ENCODE assay signal across 28 cellular contexts in genomic region chr2:160505236-160505635, GRCh38. TPM values are rescaled to one million over a fixed set of nuclear protein-coding genes. Genes with fewer than 3 reads are reported as not detected.
A peak's percentile ranks its signal among the peaks of the same experiment; 100 is the strongest.
DNase-seq lines count a peak whose midpoint lies in the region; ATAC-seq, FAIRE-seq and TF ChIP-seq lines count a peak whose summit lies in the region.
"Had no signal": no experiment of that assay in that cellular context is flagged by ENCODE, and none has a peak within 500 bp of the region (broad histone marks: within the 10 kb centered on the region; RNA-seq: fewer than 3 reads in every experiment).

No MANE protein-coding gene starts in this region.

- 62 to 72% methylated on average over 5 of the region's 5 CpGs for WGBS in upper lobe of left lung, 2 donors

- H3K27ac Mint-ChIP-seq in MCF 10A (ENCODE audit: low read depth, unreplicated experiment): no peak overlapping the region
- peak overlapping the region; percentile 50 for H3K27ac Mint-ChIP-seq in astrocyte (ENCODE audit: unreplicated experiment)
- H3K27ac Mint-ChIP-seq: activated naive CD8-positive, alpha-beta T cell treated with anti-CD3 and anti-CD28 coated beads, Interleukin-2, amount 50 U/mL, for 24 hours; activated T-cell treated with anti-CD3 and anti-CD28 coated beads, Interleukin-2, amount 50 U/mL, for 24 hours; progenitor cell of endocrine pancreas; T-helper 1 cell treated with Interleukin-12 subunit alpha and Interleukin-12 subunit beta and Interleukin-4 antibody, amounts not matched to agents 30 μg/mL and 1 μg/mL, for 36 hours had no signal

- no peak overlapping the region for H3K9ac ChIP-seq in astrocyte (ENCODE audit: low read length)
- no peak overlapping the region for H3K9ac ChIP-seq in keratinocyte (ENCODE audit: control insufficient read depth, extremely low read depth, insufficient read depth, low read length)
- H3K9ac ChIP-seq: BLaER1 had no signal

- no peaks in the 10 kb centered on the region for H3K79me2 ChIP-seq in astrocyte (ENCODE audit: insufficient read depth, low read length)
- H3K79me2 ChIP-seq in keratinocyte (ENCODE audit: control insufficient read depth, insufficient read depth, low read length): no peaks in the 10 kb centered on the region

- BruUV-seq in MCF 10A (replicated peaks; lab: Mats Ljungman, UMichigan): no TSS peak

- H3K36me3 ChIP-seq in breast epithelium: no peaks in the 10 kb centered on the region
- no peaks in the 10 kb centered on the region for H3K36me3 ChIP-seq in astrocyte (ENCODE audit: insufficient read depth, low read length)
- no peaks in the 10 kb centered on the region for H3K36me3 ChIP-seq in keratinocyte (ENCODE audit: control insufficient read depth in 2 of 2, extremely low read depth in 1 of 2, insufficient read depth in 2 of 2, low read length in 2 of 2)
- no peaks in the 10 kb centered on the region for H3K36me3 ChIP-seq in upper lobe of left lung
- H3K36me3 ChIP-seq: BLaER1, lower lobe of right lung had no signal

- ATAC-seq in upper lobe of left lung (ENCODE audit: low FRiP score in 2 of 2): peak; percentile 30 to 52
- ATAC-seq in HG03139 (IDR thresholded peaks at IDR 0.05; ENCODE audit: unreplicated experiment): no peak
- ATAC-seq: A549; activated naive CD8-positive, alpha-beta T cell treated with anti-CD3 and anti-CD28 coated beads, Interleukin-2, amount 50 U/mL, for 24 hours had no signal

- no peaks in the 10 kb centered on the region for H3K9me3 Mint-ChIP-seq in MCF 10A (ENCODE audit: unreplicated experiment)
- peaks cover 2% of the 10 kb centered on the region for H3K9me3 Mint-ChIP-seq in astrocyte (ENCODE audit: unreplicated experiment)
- H3K9me3 Mint-ChIP-seq: activated naive CD8-positive, alpha-beta T cell treated with anti-CD3 and anti-CD28 coated beads, Interleukin-2, amount 50 U/mL, for 24 hours; activated T-cell treated with anti-CD3 and anti-CD28 coated beads, Interleukin-2, amount 50 U/mL, for 24 hours; T-helper 1 cell treated with Interleukin-12 subunit alpha and Interleukin-12 subunit beta and Interleukin-4 antibody, amounts not matched to agents 30 μg/mL and 1 μg/mL, for 36 hours had no signal

- H3K4me1 ChIP-seq in breast epithelium: no peaks in the 10 kb centered on the region
- H3K4me1 ChIP-seq in astrocyte (ENCODE audit: insufficient read depth, low read length): no peaks in the 10 kb centered on the region
- peaks cover 7% of the 10 kb centered on the region for H3K4me1 ChIP-seq in keratinocyte (ENCODE audit: control insufficient read depth, extremely low read depth, insufficient read depth, low read length)
- peaks cover 0 to 17% (median 1%) of the 10 kb centered on the region in 4 donors for H3K4me1 ChIP-seq in upper lobe of left lung
- H3K4me1 ChIP-seq: BLaER1 had no signal

- CTCF ChIA-PET in MCF 10A (lab: Yijun Ruan, JAX) (no interaction called here), GM10248 (lab: Yijun Ruan, JAX) (no interaction called here)

- H2AFZ ChIP-seq in astrocyte (ENCODE audit: low read depth, low read length): peak overlapping the region; percentile 50
- H2AFZ ChIP-seq in keratinocyte (ENCODE audit: control insufficient read depth, low read length): peak overlapping the region; percentile 71

- POLR2A ChIA-PET in MCF 10A (lab: Yijun Ruan, JAX) (no interaction called here), GM10248 (lab: Yijun Ruan, JAX) (no interaction called here)

- peak; percentile 23 for FAIRE-seq in astrocyte (lab: Jason Lieb, UNC)
- no peak for FAIRE-seq in keratinocyte (lab: Jason Lieb, UNC)
- FAIRE-seq: A549, H54 had no signal

- intact Hi-C loops in MCF 10A (cut with micrococcal nuclease) (no loop called here), breast epithelium (cut with DNase I; ENCODE audit: low total_unique reads) (no loop called here)

- no peak for TF ChIP-seq POLR2A in breast epithelium (IDR thresholded peaks at IDR 0.05)
- TF ChIP-seq POLR2A in upper lobe of left lung (IDR thresholded peaks at IDR 0.05): no peak

- H3K36me3 Mint-ChIP-seq in MCF 10A (ENCODE audit: insufficient read depth, unreplicated experiment): no peaks in the 10 kb centered on the region
- no peaks in the 10 kb centered on the region for H3K36me3 Mint-ChIP-seq in astrocyte (ENCODE audit: low read depth, unreplicated experiment)

- H3K4me1 Mint-ChIP-seq in MCF 10A (ENCODE audit: insufficient read depth, unreplicated experiment) (peaks cover 5% of the 10 kb centered on the region), astrocyte (ENCODE audit: low read depth, unreplicated experiment) (peaks cover 4% of the 10 kb centered on the region)

- H3K27me3 Mint-ChIP-seq in MCF 10A (ENCODE audit: insufficient read depth, unreplicated experiment) (no peaks in the 10 kb centered on the region), astrocyte (ENCODE audit: low read depth, unreplicated experiment) (no peaks in the 10 kb centered on the region)
- H3K27me3 Mint-ChIP-seq: activated naive CD8-positive, alpha-beta T cell treated with anti-CD3 and anti-CD28 coated beads, Interleukin-2, amount 50 U/mL, for 24 hours; activated T-cell treated with anti-CD3 and anti-CD28 coated beads, Interleukin-2, amount 50 U/mL, for 24 hours; progenitor cell of endocrine pancreas had no signal

- H3K9me3 ChIP-seq in breast epithelium: no peaks in the 10 kb centered on the region
- H3K9me3 ChIP-seq in astrocyte (ENCODE audit: insufficient read depth, low read depth, low read length): no peaks in the 10 kb centered on the region
- no peaks in the 10 kb centered on the region for H3K9me3 ChIP-seq in keratinocyte (ENCODE audit: control insufficient read depth, low read depth, low read length)
- H3K9me3 ChIP-seq in upper lobe of left lung: no peaks in the 10 kb centered on the region
- H3K9me3 ChIP-seq: A549, BLaER1, lower lobe of right lung had no signal

- H3K4me2 ChIP-seq in astrocyte (ENCODE audit: low read length): no peak overlapping the region
- H3K4me2 ChIP-seq in keratinocyte (ENCODE audit: control insufficient read depth, extremely low read depth, insufficient read depth, low read depth, low read length): peak overlapping the region; percentile 47
- H3K4me2 ChIP-seq: A549, BLaER1 had no signal

- DNase-seq in MCF 10A (ENCODE audit: unreplicated experiment): peak; percentile 6
- DNase-seq in breast epithelium (ENCODE audit: low spot score in 2 of 2): no peak
- no peak for DNase-seq in astrocyte (ENCODE audit: low read depth)
- no peak for DNase-seq in keratinocyte (ENCODE audit: low read depth, low spot score)
- no peak for DNase-seq in upper lobe of left lung
- no peak for DNase-seq in epidermal melanocyte (ENCODE audit: insufficient read length, low spot score)
- no peak for DNase-seq in GM10248 (ENCODE audit: extremely low spot score)
- DNase-seq: activated CD4-positive, alpha-beta T cell treated with anti-CD3 and anti-CD28 coated beads for 1 hour; activated CD8-positive, alpha-beta memory T cell treated with anti-CD3 and anti-CD28 coated beads for 24 hours; activated gamma-delta T cell treated with Interleukin-2 at 50 U/mL for 16 hours; activated naive CD8-positive, alpha-beta T cell treated with anti-CD3 and anti-CD28 coated beads, Interleukin-2, amount 50 U/mL, for 24 hours; activated T-cell treated with anti-CD3 and anti-CD28 coated beads, Interleukin-2, amount 50 U/mL, for 24 hours; COR-L47; foreskin fibroblast; Kasumi-1; lower lobe of right lung; NCI-H1092; NCI-H187; NCI-H2227 treated with DMSO at 0.1 percent for 48 hours; NCI-H774; SIG-M5; substantia nigra had no signal

- H3K9me1 ChIP-seq in keratinocyte (ENCODE audit: control insufficient read depth, extremely low read depth, insufficient read depth, low read length): no peaks in the 10 kb centered on the region

- no peak for TF ChIP-seq EP300 in upper lobe of left lung (IDR thresholded peaks at IDR 0.05)

- TF ChIP-seq CTCF in MCF 10A (IDR thresholded peaks at IDR 0.05; ENCODE audit: unreplicated experiment) (no peak), breast epithelium (IDR thresholded peaks at IDR 0.05) (no peak), astrocyte (IDR thresholded peaks at IDR 0.05; ENCODE audit: insufficient read depth, low read depth, low read length) (no peak), keratinocyte (optimal IDR thresholded peaks at IDR 0.05 in 1 of 3, IDR thresholded peaks at IDR 0.05 in 1 of 3, conservative IDR thresholded peaks at IDR 0.05 in 1 of 3; ENCODE audit: extremely low read depth in 1 of 3, insufficient read depth in 2 of 3, low read length in 3 of 3) (no peak), upper lobe of left lung (IDR thresholded peaks at IDR 0.05) (no peak), GM10248 (IDR thresholded peaks at IDR 0.05; ENCODE audit: control extremely low read depth, extremely low read depth, low read depth, missing control alignments) (no peak)

- H3K27ac ChIP-seq in breast epithelium (no peak overlapping the region), astrocyte (ENCODE audit: low read depth, low read length) (no peak overlapping the region), keratinocyte (ENCODE audit: control insufficient read depth, insufficient read depth, low read length) (no peak overlapping the region), upper lobe of left lung (no peak overlapping the region)
- H3K27ac ChIP-seq: BLaER1, lower lobe of right lung had no signal

- H4K20me1 ChIP-seq in astrocyte (ENCODE audit: insufficient read depth, low read length) (no peaks in the 10 kb centered on the region), keratinocyte (ENCODE audit: control insufficient read depth, extremely low read depth, insufficient read depth, low read length) (no peaks in the 10 kb centered on the region)
- H4K20me1 ChIP-seq: BLaER1 had no signal

- H3K4me3 ChIP-seq in breast epithelium (no peak overlapping the region), astrocyte (ENCODE audit: insufficient read depth, low read depth, low read length) (no peak overlapping the region), keratinocyte (ENCODE audit: control insufficient read depth in 2 of 3, extremely low read depth in 1 of 3, insufficient read depth in 2 of 3, low read depth in 1 of 3, low read length in 3 of 3) (no peak overlapping the region), upper lobe of left lung (no peak overlapping the region)
- H3K4me3 ChIP-seq: A549, BLaER1, lower lobe of right lung had no signal

- H3K27me3 ChIP-seq in breast epithelium: no peaks in the 10 kb centered on the region
- no peaks in the 10 kb centered on the region for H3K27me3 ChIP-seq in astrocyte (ENCODE audit: insufficient read depth, low read length)
- no peaks in the 10 kb centered on the region for H3K27me3 ChIP-seq in keratinocyte (ENCODE audit: control insufficient read depth, extremely low read depth, insufficient read depth, low read length)
- no peaks in the 10 kb centered on the region for H3K27me3 ChIP-seq in upper lobe of left lung
- H3K27me3 ChIP-seq: BLaER1 had no signal

- dilution Hi-C loops in keratinocyte (cut with MboI; ENCODE audit: extremely low pct_ligation_motif_present, low sequenced_read_pairs): no loop called here

- no peak overlapping the region for H3K4me3 Mint-ChIP-seq in MCF 10A (ENCODE audit: unreplicated experiment)
- H3K4me3 Mint-ChIP-seq in astrocyte (ENCODE audit: unreplicated experiment): no peak overlapping the region
- H3K4me3 Mint-ChIP-seq: activated naive CD8-positive, alpha-beta T cell treated with anti-CD3 and anti-CD28 coated beads, Interleukin-2, amount 50 U/mL, for 24 hours; activated T-cell treated with anti-CD3 and anti-CD28 coated beads, Interleukin-2, amount 50 U/mL, for 24 hours; T-helper 1 cell treated with Interleukin-12 subunit alpha and Interleukin-12 subunit beta and Interleukin-4 antibody, amounts not matched to agents 30 μg/mL and 1 μg/mL, for 36 hours had no signal

RNA-seq across cellular contexts. Expression of gene RBMS1, which starts 11.6 kb away (rescaled TPM):
- total RNA-seq in MCF 10A (2022): 65.4 and 66.8 TPM in 2 replicates
- 10 to 100 TPM; 81.3 to 96.2 (median 92.1) TPM for total RNA-seq in breast epithelium
- 148 and 152 TPM in 2 replicates for total RNA-seq in astrocyte
- 70.9 to 92.1 TPM (median 89.1 TPM) in 3 replicates for polyA plus RNA-seq in keratinocyte
- polyA plus RNA-seq in keratinocyte (2011; ENCODE audit: low read depth): 60.1 TPM
- 54.0 and 93.4 TPM in 2 replicates for polyA plus RNA-seq in keratinocyte (2011; cell fraction: cytosol; rRNA removed)
- 106 and 135 TPM in 2 replicates for polyA plus RNA-seq in keratinocyte (2011; cell fraction: nucleus; rRNA removed)
- 43.3 and 53.3 TPM in 2 replicates for polyA plus RNA-seq in keratinocyte (2012; ENCODE audit: low replicate concordance)
- polyA minus RNA-seq in keratinocyte: 41.3 to 155 TPM (median 84.3 TPM) in 3 replicates
- polyA minus RNA-seq in keratinocyte (2011; cell fraction: cytosol; rRNA and poly(A)+ RNA removed): 41.4 TPM
- 83.4 and 167 TPM in 2 replicates for polyA minus RNA-seq in keratinocyte (2011; cell fraction: nucleus; rRNA and poly(A)+ RNA removed)
- total RNA-seq in upper lobe of left lung: 100 to 1,000 TPM in 2 of 6 donors, 10 to 100 TPM in 4; 81.3 to 125 (median 95.4) TPM
